In the genomic region with DNA sequence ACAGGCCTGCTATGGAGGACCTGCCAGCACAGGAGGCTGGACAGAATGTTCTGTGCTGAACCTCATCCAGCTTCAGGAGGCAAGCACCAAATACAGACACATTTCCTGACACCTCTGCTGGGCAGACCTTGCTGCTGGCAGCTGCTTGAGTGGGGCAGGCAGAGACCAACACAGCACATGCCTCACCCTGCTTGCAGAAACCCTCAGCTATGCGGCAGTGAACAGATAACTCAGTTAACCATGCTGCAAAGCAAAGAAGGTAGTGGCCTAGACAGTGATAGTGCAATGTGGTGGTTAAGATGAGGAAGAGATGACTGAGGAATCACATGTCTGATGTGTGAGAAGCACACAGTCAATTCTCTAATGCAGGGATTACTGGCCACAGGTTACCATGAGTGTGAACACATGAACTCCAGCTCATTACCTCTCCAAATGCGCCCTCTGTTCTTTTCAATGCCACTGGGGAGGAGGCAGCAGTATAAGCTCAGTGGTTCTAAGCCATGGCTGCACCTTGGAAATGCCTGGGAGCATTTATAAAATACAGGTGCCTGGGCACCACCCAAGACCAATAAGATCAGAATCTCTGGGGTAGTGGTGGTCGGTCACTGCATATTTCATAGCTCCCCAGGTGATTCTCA, we compare ENCODE assay signal across 17 cellular contexts.
"Had no signal": no experiment of that assay in that cellular context is flagged by ENCODE, and none has a peak within 500 bp of the region (broad histone marks: within the 10 kb centered on the region; RNA-seq: fewer than 3 reads in every experiment).

No MANE protein-coding gene starts in this region.

- DNase-seq: activated CD4-positive, alpha-beta memory T cell treated with anti-CD3 and anti-CD28 coated beads for 36 hours; activated CD4-positive, CD25-positive, alpha-beta regulatory T cell treated with anti-CD3 and anti-CD28 coated beads, Interleukin-2, amount 50 U/mL, for 72 hours; activated CD8-positive, alpha-beta memory T cell treated with anti-CD3 and anti-CD28 coated beads, Interleukin-2, amount 50 U/mL, for 4 hours; activated naive CD4-positive, alpha-beta T cell treated with Interleukin-2 at 50 U/mL for 16 hours; activated naive CD8-positive, alpha-beta T cell treated with anti-CD3 and anti-CD28 coated beads, Interleukin-2, amount 50 U/mL, for 24 hours; colonic mucosa; effector CD4-positive, alpha-beta T cell; kidney glomerular epithelial cell; naive thymus-derived CD8-positive, alpha-beta T cell; sigmoid colon; stimulated activated CD4-positive, alpha-beta T cell treated with anti-CD3 and anti-CD28 coated beads, Interleukin-12 subunit alpha, Interleukin-12 subunit beta, amount 100 ng/mL, for 4 hours; stimulated activated naive CD4-positive, alpha-beta T cell treated with Interleukin-2 at 50 U/mL for 16 hours; uterus had no signal

- H3K4me1 Mint-ChIP-seq: activated naive CD8-positive, alpha-beta T cell treated with anti-CD3 and anti-CD28 coated beads, Interleukin-2, amount 50 U/mL, for 24 hours had no signal

- H3K4me3 Mint-ChIP-seq: activated CD4-positive, alpha-beta memory T cell treated with anti-CD3 and anti-CD28 coated beads for 36 hours; activated naive CD8-positive, alpha-beta T cell treated with anti-CD3 and anti-CD28 coated beads, Interleukin-2, amount 50 U/mL, for 24 hours; activated T-helper 1 cell treated with anti-CD3 and anti-CD28 coated beads, Interleukin-12 subunit alpha, Interleukin-12 subunit beta, Interleukin-2, Interleukin-4 antibody, amounts not matched to agents 30 ng/mL and 10 ng/mL and 1 ng/mL, durations not matched to agents 14 hours and 24 hours and 36 hours; naive thymus-derived CD8-positive, alpha-beta T cell had no signal

- H3K9me3 Mint-ChIP-seq: activated CD4-positive, alpha-beta memory T cell treated with anti-CD3 and anti-CD28 coated beads for 36 hours; activated naive CD8-positive, alpha-beta T cell treated with anti-CD3 and anti-CD28 coated beads, Interleukin-2, amount 50 U/mL, for 24 hours; activated T-helper 1 cell treated with anti-CD3 and anti-CD28 coated beads, Interleukin-12 subunit alpha, Interleukin-12 subunit beta, Interleukin-2, Interleukin-4 antibody, amounts not matched to agents 30 ng/mL and 10 ng/mL and 1 ng/mL, durations not matched to agents 14 hours and 24 hours and 36 hours; naive thymus-derived CD8-positive, alpha-beta T cell had no signal

- H3K4me1 ChIP-seq: colonic mucosa, gastroesophageal sphincter, sigmoid colon, uterus had no signal

- H3K9me3 ChIP-seq: colonic mucosa, gastroesophageal sphincter, neutrophil, sigmoid colon, uterus had no signal

- H3K27me3 ChIP-seq: colonic mucosa, sigmoid colon, uterus had no signal

- H3K27ac ChIP-seq: colonic mucosa, gastroesophageal sphincter, neutrophil, sigmoid colon, uterus had no signal

- H3K4me3 ChIP-seq: colonic mucosa, gastroesophageal sphincter, lung, sigmoid colon, uterus had no signal

- H3K27ac Mint-ChIP-seq: activated CD4-positive, alpha-beta memory T cell treated with anti-CD3 and anti-CD28 coated beads for 36 hours; activated naive CD8-positive, alpha-beta T cell treated with anti-CD3 and anti-CD28 coated beads, Interleukin-2, amount 50 U/mL, for 24 hours; activated T-helper 1 cell treated with anti-CD3 and anti-CD28 coated beads, Interleukin-12 subunit alpha, Interleukin-12 subunit beta, Interleukin-2, Interleukin-4 antibody, amounts not matched to agents 30 ng/mL and 10 ng/mL and 1 ng/mL, durations not matched to agents 14 hours and 24 hours and 36 hours; naive thymus-derived CD8-positive, alpha-beta T cell had no signal

- H3K36me3 Mint-ChIP-seq: activated CD4-positive, alpha-beta memory T cell treated with anti-CD3 and anti-CD28 coated beads for 36 hours; naive thymus-derived CD8-positive, alpha-beta T cell had no signal

- ATAC-seq: activated naive CD8-positive, alpha-beta T cell treated with anti-CD3 and anti-CD28 coated beads, Interleukin-2, amount 50 U/mL, for 24 hours; gastroesophageal sphincter had no signal

- H3K36me3 ChIP-seq: colonic mucosa, gastroesophageal sphincter, neutrophil, sigmoid colon, uterus had no signal
